8 cellular contexts compared by ENCODE assay signal in the genomic region with DNA sequence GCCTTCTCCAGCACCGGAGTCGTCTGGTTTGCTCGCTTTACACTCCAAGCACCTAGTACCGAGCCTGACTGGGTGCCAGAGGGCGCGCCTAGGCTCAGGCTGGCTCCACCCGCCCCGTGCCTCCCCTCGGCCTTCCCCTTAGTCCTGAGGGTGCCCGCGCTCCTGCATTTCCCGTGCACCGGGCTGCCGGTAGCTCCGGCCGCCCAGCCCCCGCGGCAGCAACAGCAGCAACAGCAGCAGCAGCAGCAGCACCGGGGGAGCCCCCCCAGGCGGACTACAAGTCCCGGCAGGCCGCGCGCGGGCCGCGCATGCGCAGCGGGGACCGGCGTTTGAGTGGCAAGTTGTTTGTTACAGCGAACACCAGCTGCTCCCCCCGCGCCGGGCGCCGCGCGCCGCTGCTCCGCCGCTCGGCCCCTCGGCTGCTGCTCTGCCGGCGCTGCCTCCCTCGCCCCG.
DNase-seq lines count a peak whose midpoint lies in the region; ATAC-seq and TF ChIP-seq lines count a peak whose summit lies in the region.
"Not testable (repeated sequence)": the region's sequence is repeated elsewhere in the genome, so short reads cannot be mapped to it uniquely, and the experiment has no call there.

No MANE protein-coding gene starts in this region.

- H3K4me2 ChIP-seq in OCI-LY7 (ENCODE audit: low read length): peak overlapping the region; percentile 53; the same call in 1 of the 2 replicates

- not testable (repeated sequence) for H3K9me2 ChIP-seq in OCI-LY7 (ENCODE audit: insufficient read depth, low read length)

- not testable (repeated sequence) for H3K4me1 ChIP-seq in OCI-LY7 (ENCODE audit: insufficient read depth, low read length, poor library complexity, severe bottlenecking); upper lobe of right lung

- H3K9me3 ChIP-seq in OCI-LY7 (ENCODE audit: low read length); upper lobe of right lung: not testable (repeated sequence)

- not testable (repeated sequence) for TF ChIP-seq CTCF in OCI-LY7 (conservative IDR thresholded peaks at IDR 0.05; ENCODE audit: low read length); coronary artery (IDR thresholded peaks at IDR 0.05); upper lobe of right lung (IDR thresholded peaks at IDR 0.05)

- H2AFZ ChIP-seq in OCI-LY7 (ENCODE audit: low read length): not testable (repeated sequence)

- H3K4me3 ChIP-seq in OCI-LY7 (ENCODE audit: low read depth, low read length, poor library complexity, severe bottlenecking) (peak overlapping the region; percentile 48), coronary artery (peak overlapping the region; percentile 72), upper lobe of right lung (peak overlapping the region; percentile 42)

- H3K79me2 ChIP-seq in OCI-LY7 (ENCODE audit: insufficient read depth, low read depth, low read length): not testable (repeated sequence)

- not testable (repeated sequence) for BruUV-seq in OCI-LY7 (replicated peaks; lab: Mats Ljungman, UMichigan)

- H3K36me3 ChIP-seq in OCI-LY7 (ENCODE audit: insufficient read depth, low read length); upper lobe of right lung: not testable (repeated sequence)

- ATAC-seq in GM19035 (IDR thresholded peaks at IDR 0.05; ENCODE audit: unreplicated experiment): peak; percentile 90
- peak; percentile 86 for ATAC-seq in HG02938 (IDR thresholded peaks at IDR 0.05; ENCODE audit: unreplicated experiment)
- ATAC-seq in upper lobe of right lung: peak; percentile 96

- CTCF ChIA-PET in OCI-LY7 (lab: Charles Lee; ENCODE audit: unreplicated experiment): not testable (repeated sequence)

- H3K27ac ChIP-seq in OCI-LY7 (ENCODE audit: low read depth, low read length, poor library complexity, severe bottlenecking); upper lobe of right lung: not testable (repeated sequence)
- peak overlapping the region in 1 of 2 donors; percentile 37 for H3K27ac ChIP-seq in coronary artery

- H4K20me1 ChIP-seq in OCI-LY7 (ENCODE audit: insufficient read depth, low read length): not testable (repeated sequence)

- DNase-seq in OCI-LY7 (ENCODE audit: low spot score) (peak; percentile 78), left kidney (ENCODE audit: low read depth, low spot score) (peak; percentile 87), upper lobe of right lung (peak; percentile 91)
- DNase-seq in activated CD8-positive, alpha-beta memory T cell treated with anti-CD3 and anti-CD28 coated beads, Interleukin-2, amount 50 U/mL, for 1 hour (ENCODE audit: extremely low read depth): peak; percentile 36
- DNase-seq in coronary artery (ENCODE audit: low spot score): not testable (repeated sequence)
- DNase-seq in stimulated activated CD4-positive, alpha-beta T cell treated with anti-CD3 and anti-CD28 coated beads, Interleukin-12 subunit alpha, Interleukin-12 subunit beta, amount 100 ng/mL, for 24 hours (ENCODE audit: low read depth in 2 of 2): peak; percentile 61 to 67

- not testable (repeated sequence) for H3K27me3 ChIP-seq in upper lobe of right lung

- intact Hi-C loops in OCI-LY7 (cut with micrococcal nuclease; ENCODE audit: unreplicated experiment); upper lobe of right lung (cut with DNase I): not testable (repeated sequence)

- POLR2A ChIA-PET in OCI-LY7 (lab: Charles Lee): interaction anchor here (0.6 kb wide), 1 partner anchor 193 kb away, joined by 3 read pairs; no protein-coding TSS in a partner anchor
